In genomic region chrX:15530318-15530717, GRCh38 we compare ENCODE assay signal across 21 cellular contexts. TPM values are rescaled to one million over a fixed set of nuclear protein-coding genes. Genes with fewer than 3 reads are reported as not detected.
"Had no signal": no experiment of that assay in that cellular context is flagged by ENCODE, and none has a peak within 500 bp of the region (broad histone marks: within the 10 kb centered on the region; RNA-seq: fewer than 3 reads in every experiment).

No MANE protein-coding gene starts in this region.

- H3K36me3 ChIP-seq: stomach had no signal

- H3K4me3 ChIP-seq: body of pancreas, dorsolateral prefrontal cortex, hepatocyte, stomach had no signal

- H3K27me3 ChIP-seq: body of pancreas, hepatocyte had no signal

- H3K9me3 ChIP-seq: body of pancreas, stomach had no signal

- DNase-seq: activated B cell treated with CpG ODN at 0.5 μM for 24 hours; activated CD4-positive, alpha-beta memory T cell treated with anti-CD3 and anti-CD28 coated beads for 36 hours; activated CD4-positive, alpha-beta T cell treated with anti-CD3 and anti-CD28 coated beads for 4 hours; activated naive CD4-positive, alpha-beta T cell; activated naive CD8-positive, alpha-beta T cell treated with anti-CD3 and anti-CD28 coated beads for 36 hours; activated T-cell treated with anti-CD3 and anti-CD28 coated beads for 4 hours; amniotic stem cell; body of pancreas; caudate nucleus; dorsolateral prefrontal cortex; foreskin fibroblast; left cardiac atrium; naive thymus-derived CD8-positive, alpha-beta T cell; stimulated activated CD4-positive, alpha-beta T cell treated with anti-CD3 and anti-CD28 coated beads, Interleukin-4, amount 100 ng/mL, for 24 hours; stomach; trophoblast cell had no signal

- H2AFZ ChIP-seq: hepatocyte, parathyroid adenoma had no signal

- ATAC-seq: body of pancreas; left cardiac atrium; naive thymus-derived CD8-positive, alpha-beta T cell; sciatic nerve; stimulated activated effector memory CD8-positive, alpha-beta T cell treated with anti-CD3 and anti-CD28 coated beads, Interleukin-12 subunit alpha, Interleukin-12 subunit beta, amount 100 ng/mL, for 72 hours had no signal

- H3K9ac ChIP-seq: parathyroid adenoma had no signal

- H3K4me1 ChIP-seq: body of pancreas, parathyroid adenoma, stomach had no signal

- H3K79me2 ChIP-seq: hepatocyte, parathyroid adenoma had no signal

- H3K27ac ChIP-seq: body of pancreas, dorsolateral prefrontal cortex, epithelial cell of prostate, hepatocyte, parathyroid adenoma, stomach had no signal

- H3K4me2 ChIP-seq: hepatocyte had no signal

RNA-seq across cellular contexts. Expression of gene BMX, which starts 29.7 kb away (rescaled TPM):
- total RNA-seq: activated B cell treated with CpG ODN at 0.5 μM for 24 hours; activated CD4-positive, alpha-beta memory T cell treated with anti-CD3 and anti-CD28 coated beads for 36 hours; activated naive CD8-positive, alpha-beta T cell treated with anti-CD3 and anti-CD28 coated beads for 36 hours; naive thymus-derived CD8-positive, alpha-beta T cell had no signal
- polyA plus RNA-seq: hepatocyte; naive thymus-derived CD8-positive, alpha-beta T cell had no signal

RNA-seq across cellular contexts. Expression of gene PIR, which starts 37.2 kb away (rescaled TPM):
- polyA plus RNA-seq: naive thymus-derived CD8-positive, alpha-beta T cell had no signal
